8 cellular contexts compared by ENCODE assay signal in the genomic region with DNA sequence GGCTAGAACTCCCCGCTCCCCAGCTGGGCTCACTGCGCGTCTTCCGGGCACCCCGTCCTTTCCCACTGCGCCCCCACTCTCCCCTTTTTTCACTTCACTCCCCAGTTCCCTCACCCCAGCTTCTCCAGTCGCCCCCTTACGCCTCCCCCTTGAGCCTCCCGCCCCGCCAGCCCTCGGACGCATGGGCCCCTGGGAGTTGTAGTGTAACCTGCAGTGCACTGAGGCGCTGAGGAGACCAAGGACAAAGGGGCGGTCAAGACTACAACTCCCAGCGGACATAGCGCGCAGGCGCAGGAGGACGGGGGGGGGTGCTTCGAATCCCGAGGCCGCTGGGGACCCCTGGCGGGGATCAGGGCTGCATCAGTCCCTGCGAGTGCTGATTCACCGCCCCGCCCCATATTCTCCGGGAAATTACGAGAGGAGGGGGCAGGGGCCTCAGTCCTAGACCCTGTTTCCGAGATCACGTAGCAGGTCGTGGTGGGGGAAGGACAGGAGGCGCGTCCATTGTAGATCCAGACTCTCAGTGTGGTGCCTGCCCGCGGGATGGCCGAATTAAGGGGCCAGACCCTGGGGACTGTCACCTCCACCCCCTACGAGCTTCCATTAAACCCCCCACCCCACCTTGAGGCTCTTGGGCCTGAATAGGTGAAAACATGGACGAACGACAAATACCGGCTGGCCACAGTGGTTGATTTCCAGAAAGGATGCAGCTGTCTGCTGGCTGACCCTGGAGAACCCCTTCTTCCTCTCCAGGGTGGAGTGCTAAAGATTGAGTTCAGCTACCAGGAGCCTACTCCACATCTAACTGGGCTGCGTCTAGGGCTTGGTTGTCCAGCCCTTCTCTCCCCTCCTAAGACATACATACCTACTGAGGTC. TPM values are rescaled to one million over a fixed set of nuclear protein-coding genes. Genes with fewer than 3 reads are reported as not detected.
A peak's percentile ranks its signal among the peaks of the same experiment; 100 is the strongest.
DNase-seq lines count a peak whose midpoint lies in the region; FAIRE-seq and TF ChIP-seq lines count a peak whose summit lies in the region.

No MANE protein-coding gene starts in this region.

- TF ChIP-seq CTCF in neural cell (IDR thresholded peaks at IDR 0.05; ENCODE audit: poor library complexity, severe bottlenecking) (peak; percentile 93), stomach (IDR thresholded peaks at IDR 0.05) (peak in 5 of 7 experiments; percentile 53 to 90 (median 68))

- peak overlapping the region; percentile 100 for H3K9ac ChIP-seq in neural cell (ENCODE audit: low read length)

- intact Hi-C loops in stomach (cut with DNase I; ENCODE audit: low total_unique reads), result no loop called here

- H3K36me3 ChIP-seq in MG63, result peaks cover 34% of the 10 kb centered on the region
- peaks cover 8% of the 10 kb centered on the region for H3K36me3 ChIP-seq in neural cell (ENCODE audit: insufficient read depth, low read length)
- peaks cover 0 to 10% (median 4%) of the 10 kb centered on the region in 4 donors for H3K36me3 ChIP-seq in stomach

- H3K27ac ChIP-seq in neural cell (ENCODE audit: low read length) (peak overlapping the region; percentile 99), stomach (peak overlapping the region; percentile 94 to 100 (median 98))

- no peaks in the 10 kb centered on the region for H3K9me2 ChIP-seq in neural cell (ENCODE audit: insufficient read depth, low read length)

- DNase-seq in HCEC 1CT (peak; percentile 99), MG63 (peak; percentile 96), SHP77 (lab: John Stamatoyannopoulos, UW) (peak; percentile 96), activated gamma-delta T cell (lab: John Stamatoyannopoulos, UW) (peak; percentile 84), fibroblast of the conjunctiva (ENCODE audit: low read depth) (peak; percentile 99), stomach (peak; percentile 95)

- peaks cover 17% of the 10 kb centered on the region for H4K20me1 ChIP-seq in neural cell (ENCODE audit: insufficient read depth)

- H3K4me1 ChIP-seq in stomach, result peaks cover 25 to 56% (median 48%) of the 10 kb centered on the region in 4 donors

- TF ChIP-seq POLR2A in stomach (IDR thresholded peaks at IDR 0.05), result no peak

- H3K27me3 ChIP-seq in MG63, result no peaks in the 10 kb centered on the region
- H3K27me3 ChIP-seq in neural cell (ENCODE audit: insufficient read depth, low read depth, low read length), result no peaks in the 10 kb centered on the region
- no peaks in the 10 kb centered on the region for H3K27me3 ChIP-seq in stomach

- 0 to 1% (median 0%) methylated on average over 20 to 41 of the region's 41 CpGs for WGBS in stomach, 5 donors

- peaks cover 40% of the 10 kb centered on the region for H3K79me2 ChIP-seq in neural cell (replicated peaks; ENCODE audit: insufficient read depth, low read length)

- H3K4me3 ChIP-seq in MG63 (peak overlapping the region; percentile 96), neural cell (ENCODE audit: low read length) (peak overlapping the region; percentile 99), stomach (peak overlapping the region; percentile 75 to 98 (median 78))

- TF ChIP-seq EP300 in neural cell (conservative IDR thresholded peaks at IDR 0.05; ENCODE audit: poor library complexity, severe bottlenecking), result no peak
- TF ChIP-seq EP300 in stomach (IDR thresholded peaks at IDR 0.05), result peak; percentile 47

- peak; percentile 93 for FAIRE-seq in G401.6 (lab: Jason Lieb, UNC)

- peak overlapping the region; percentile 96 for H2AFZ ChIP-seq in neural cell (ENCODE audit: low read depth, low read length)

- peak overlapping the region; percentile 49 for H3K4me2 ChIP-seq in neural cell (ENCODE audit: low read length)

- peak; percentile 73 for TF ChIP-seq RAD21 in neural cell (conservative IDR thresholded peaks at IDR 0.05)

- H3F3A ChIP-seq in neural cell (ENCODE audit: insufficient read depth, low read length, poor library complexity, severe bottlenecking), result peaks cover 10% of the 10 kb centered on the region

- no peaks in the 10 kb centered on the region for H3K9me3 ChIP-seq in MG63
- no peaks in the 10 kb centered on the region for H3K9me3 ChIP-seq in neural cell (ENCODE audit: low read length)
- H3K9me3 ChIP-seq in stomach, result no peaks in the 10 kb centered on the region

TF ChIP-seq in neural cell, 6 proteins besides CTCF, POLR2A, EP300 and RAD21:
- TF ChIP-seq, protein P1, sequence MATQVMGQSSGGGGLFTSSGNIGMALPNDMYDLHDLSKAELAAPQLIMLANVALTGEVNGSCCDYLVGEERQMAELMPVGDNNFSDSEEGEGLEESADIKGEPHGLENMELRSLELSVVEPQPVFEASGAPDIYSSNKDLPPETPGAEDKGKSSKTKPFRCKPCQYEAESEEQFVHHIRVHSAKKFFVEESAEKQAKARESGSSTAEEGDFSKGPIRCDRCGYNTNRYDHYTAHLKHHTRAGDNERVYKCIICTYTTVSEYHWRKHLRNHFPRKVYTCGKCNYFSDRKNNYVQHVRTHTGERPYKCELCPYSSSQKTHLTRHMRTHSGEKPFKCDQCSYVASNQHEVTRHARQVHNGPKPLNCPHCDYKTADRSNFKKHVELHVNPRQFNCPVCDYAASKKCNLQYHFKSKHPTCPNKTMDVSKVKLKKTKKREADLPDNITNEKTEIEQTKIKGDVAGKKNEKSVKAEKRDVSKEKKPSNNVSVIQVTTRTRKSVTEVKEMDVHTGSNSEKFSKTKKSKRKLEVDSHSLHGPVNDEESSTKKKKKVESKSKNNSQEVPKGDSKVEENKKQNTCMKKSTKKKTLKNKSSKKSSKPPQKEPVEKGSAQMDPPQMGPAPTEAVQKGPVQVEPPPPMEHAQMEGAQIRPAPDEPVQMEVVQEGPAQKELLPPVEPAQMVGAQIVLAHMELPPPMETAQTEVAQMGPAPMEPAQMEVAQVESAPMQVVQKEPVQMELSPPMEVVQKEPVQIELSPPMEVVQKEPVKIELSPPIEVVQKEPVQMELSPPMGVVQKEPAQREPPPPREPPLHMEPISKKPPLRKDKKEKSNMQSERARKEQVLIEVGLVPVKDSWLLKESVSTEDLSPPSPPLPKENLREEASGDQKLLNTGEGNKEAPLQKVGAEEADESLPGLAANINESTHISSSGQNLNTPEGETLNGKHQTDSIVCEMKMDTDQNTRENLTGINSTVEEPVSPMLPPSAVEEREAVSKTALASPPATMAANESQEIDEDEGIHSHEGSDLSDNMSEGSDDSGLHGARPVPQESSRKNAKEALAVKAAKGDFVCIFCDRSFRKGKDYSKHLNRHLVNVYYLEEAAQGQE (IDR thresholded peaks at IDR 0.05; ENCODE audit: borderline replicate concordance), result no peak
- TF ChIP-seq POLR2AphosphoS5 (IDR thresholded peaks at IDR 0.05) (peak; percentile 41), EZH2 (IDR thresholded peaks at IDR 0.05; ENCODE audit: borderline replicate concordance, insufficient read depth, low read length, poor library complexity, severe bottlenecking) (no peak), TAF1 (IDR thresholded peaks at IDR 0.05; ENCODE audit: low read depth) (no peak), SMC3 (conservative IDR thresholded peaks at IDR 0.05; ENCODE audit: poor library complexity) (peak; percentile 80), MXI1 (conservative IDR thresholded peaks at IDR 0.05; ENCODE audit: poor library complexity, severe bottlenecking) (no peak)

RNA-seq across cellular contexts. Expression of a gene that starts 0.6 kb away (rescaled TPM):
- total RNA-seq in MG63 (2014; rRNA removed; shearing (Covaris generic); ENCODE audit: low replicate concordance), result 74.2 and 95.2 TPM in 2 replicates
- polyA plus RNA-seq in neural cell (276 and 284 TPM in 2 replicates), stomach (10 to 100 TPM; 26.7 to 42.5 (median 41.2) TPM)
- 511 and 557 TPM in 2 replicates for polyA minus RNA-seq in neural cell
- 10 to 100 TPM; 28.6 to 64.6 (median 56.2) TPM for total RNA-seq in stomach

RNA-seq across cellular contexts. Expression of a gene that starts 50.1 kb away (rescaled TPM):
- not detected in 2 replicates for total RNA-seq in MG63 (2014; rRNA removed; shearing (Covaris generic); ENCODE audit: low replicate concordance)
- polyA plus RNA-seq in neural cell (2.5 TPM in 1 of 2 replicates, not detected in the other), stomach (under 1 TPM in 1 of 3 donors, not detected in 2; 0.80 TPM)
- polyA minus RNA-seq in neural cell, result 1.2 and 1.3 TPM in 2 replicates
- under 1 TPM in 1 of 5 donors, not detected in 4; 0.37 TPM for total RNA-seq in stomach

RNA-seq across cellular contexts. Expression of a gene that starts 56.9 kb away (rescaled TPM):
- 68.7 and 72.8 TPM in 2 replicates for total RNA-seq in MG63 (2014; rRNA removed; shearing (Covaris generic); ENCODE audit: low replicate concordance)
- polyA plus RNA-seq in neural cell (1.4 and 1.8 TPM in 2 replicates), stomach (1,000 to 10,000 TPM in 1 of 3 donors, 100 to 1,000 TPM in 2; 320 to 2,297 (median 486) TPM)
- 0.69 TPM in 1 of 2 replicates, not detected in the other for polyA minus RNA-seq in neural cell
- 1,000 to 10,000 TPM in 1 of 5 donors, 100 to 1,000 TPM in 3, 10 to 100 TPM in 1; 21.8 to 2,022 (median 373) TPM for total RNA-seq in stomach

Comparison
In these comparisons a context has a peak if more than half of its experiments do, and no peak if none do; other contexts are left out.
1. Peak in every context shown above with its lines: DNase-seq, H3K4me3 ChIP-seq and H3K27ac ChIP-seq.